In genomic region chr4:21641696-21642095, GRCh38 we compare ENCODE assay signal across 30 cellular contexts.
"Had no signal": no experiment of that assay in that cellular context is flagged by ENCODE, and none has a peak within 500 bp of the region (broad histone marks: within the 10 kb centered on the region; RNA-seq: fewer than 3 reads in every experiment).

No MANE protein-coding gene starts in this region.

- DNase-seq: activated B cell treated with CpG ODN at 0.5 μM for 24 hours; activated CD4-positive, alpha-beta memory T cell treated with anti-CD3 and anti-CD28 coated beads for 36 hours; activated CD4-positive, alpha-beta T cell treated with anti-CD3 and anti-CD28 coated beads for 4 hours; activated CD4-positive, alpha-beta T cell treated with anti-CD3 and anti-CD28 coated beads, Interleukin-2, amount 10 ng/mL, durations not matched to agents 24 days and 14 days; activated CD4-positive, alpha-beta T cell treated with anti-CD3 and anti-CD28 coated beads, Interleukin-2, amount 50 U/mL, for 1 hour; activated CD4-positive, alpha-beta T cell treated with anti-CD3 and anti-CD28 coated beads, Interleukin-2, amount 50 U/mL, for 4 hours; activated CD4-positive, CD25-positive, alpha-beta regulatory T cell treated with anti-CD3 and anti-CD28 coated beads, Interleukin-2, amount 50 U/mL, for 72 hours; activated CD8-positive, alpha-beta memory T cell treated with anti-CD3 and anti-CD28 coated beads, Interleukin-2, amount 50 U/mL, for 4 hours; activated CD8-positive, alpha-beta T cell treated with anti-CD3 and anti-CD28 coated beads for 36 hours; activated effector memory CD4-positive, alpha-beta T cell treated with anti-CD3 and anti-CD28 coated beads, Interleukin-2, amount 50 U/mL, for 16 hours; activated gamma-delta T cell treated with Interleukin-2 at 50 U/mL for 16 hours; activated naive CD4-positive, alpha-beta T cell; activated naive CD4-positive, alpha-beta T cell treated with anti-CD3 and anti-CD28 coated beads for 36 hours; activated naive CD4-positive, alpha-beta T cell treated with anti-CD3 and anti-CD28 coated beads, Interleukin-2, amount 50 U/mL, for 16 hours; activated naive CD8-positive, alpha-beta T cell treated with anti-CD3 and anti-CD28 coated beads for 36 hours; activated T-cell treated with anti-CD3 and anti-CD28 coated beads for 4 hours; activated T-cell treated with anti-CD3 and anti-CD28 coated beads, Interleukin-2, amount 50 U/mL, for 1 hour; activated T-cell treated with anti-CD3 and anti-CD28 coated beads, Interleukin-2, amount 50 U/mL, for 4 hours; activated T-cell treated with anti-CD3 and anti-CD28 coated beads, Interleukin-2, amount 50 U/mL, for 72 hours; adrenal gland; amniotic stem cell; aorta; body of pancreas; brain microvascular endothelial cell; central memory CD4-positive, alpha-beta T cell; T-cell; T-helper 17 cell; T-helper 9 cell had no signal

- ATAC-seq: activated CD8-positive, alpha-beta T cell treated with anti-CD3 and anti-CD28 coated beads for 36 hours; activated naive CD4-positive, alpha-beta T cell treated with anti-CD3 and anti-CD28 coated beads, Interleukin-2, amount 50 U/mL, for 72 hours; activated T-cell treated with anti-CD3 and anti-CD28 coated beads, Interleukin-2, amount 50 U/mL, for 4 hours; activated T-cell treated with anti-CD3 and anti-CD28 coated beads, Interleukin-2, amount 50 U/mL, for 72 hours; activated T-helper 17 cell treated with anti-CD3 and anti-CD28 coated beads, Interleukin-2, amount 50 U/mL, for 72 hours; body of pancreas; T-cell; T-helper 17 cell had no signal
